In the genomic region with DNA sequence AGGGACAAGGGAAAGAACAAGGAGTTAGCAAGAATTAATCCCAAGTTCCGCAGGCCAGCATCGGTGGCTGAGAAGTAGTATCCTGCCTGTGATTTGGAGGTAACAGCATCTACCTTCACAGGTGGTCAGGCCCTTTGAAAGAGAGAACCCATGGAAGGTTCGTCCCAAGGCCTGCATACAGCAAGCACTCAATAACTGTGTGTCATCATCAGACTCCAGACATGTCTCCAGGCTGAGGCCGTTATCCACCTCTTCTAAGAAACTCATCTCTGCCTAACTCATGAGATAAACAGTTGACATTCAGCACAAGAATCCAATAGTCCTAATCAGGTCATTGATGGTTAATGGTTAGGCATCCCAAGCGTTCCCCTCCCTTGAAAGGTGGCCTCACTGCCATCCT, we compare ENCODE assay signal across 18 cellular contexts.
"Had no signal": no experiment of that assay in that cellular context is flagged by ENCODE, and none has a peak within 500 bp of the region (broad histone marks: within the 10 kb centered on the region; RNA-seq: fewer than 3 reads in every experiment).

No MANE protein-coding gene starts in this region.

- DNase-seq: activated CD4-positive, alpha-beta T cell treated with anti-CD3 and anti-CD28 coated beads, Interleukin-2, amount 50 U/mL, for 48 hours; activated naive CD4-positive, alpha-beta T cell treated with anti-CD3 and anti-CD28 coated beads, Interleukin-2, amount 50 U/mL, for 16 hours; activated T-cell treated with anti-CD3 and anti-CD28 coated beads, Interleukin-2, amount 50 U/mL, for 1 hour; adrenal gland; caudate nucleus; colonic mucosa; foreskin fibroblast; left lung; mammary epithelial cell; naive thymus-derived CD4-positive, alpha-beta T cell; nucleus accumbens; stimulated activated CD4-positive, alpha-beta T cell treated with anti-CD3 and anti-CD28 coated beads, Interleukin-1b, Interleukin-23, amount 100 ng/mL, for 48 hours had no signal

- H3K4me3 ChIP-seq: adrenal gland, colonic mucosa, left lung, mucosa of descending colon, sigmoid colon had no signal

- H3K9me3 ChIP-seq: adrenal gland, colonic mucosa, left lung, mucosa of descending colon, sigmoid colon had no signal

- FAIRE-seq: keratinocyte, urothelium cell line had no signal

- H3K27me3 ChIP-seq: adrenal gland, colonic mucosa, left lung, sigmoid colon had no signal

- H3K9me3 Mint-ChIP-seq: activated T-helper 2 cell treated with anti-CD3 and anti-CD28 coated beads, Interferon-gamma antibody, Interleukin-2, Interleukin-4, amounts not matched to agents 10 μg/mL and 5 μg/mL and 100 μg/mL, durations not matched to agents 14 hours and 24 hours and 36 hours; naive thymus-derived CD4-positive, alpha-beta T cell had no signal

- H3K27ac Mint-ChIP-seq: activated T-helper 2 cell treated with anti-CD3 and anti-CD28 coated beads, Interferon-gamma antibody, Interleukin-2, Interleukin-4, amounts not matched to agents 10 μg/mL and 5 μg/mL and 100 μg/mL, durations not matched to agents 14 hours and 24 hours and 36 hours had no signal

- H3K36me3 Mint-ChIP-seq: naive thymus-derived CD4-positive, alpha-beta T cell had no signal

- H3K27ac ChIP-seq: colonic mucosa, left lung, VCaP had no signal

- H3K36me3 ChIP-seq: adrenal gland, colonic mucosa, sigmoid colon had no signal

- H3K4me3 Mint-ChIP-seq: naive thymus-derived CD4-positive, alpha-beta T cell had no signal

- ATAC-seq: left lung; mucosa of descending colon; naive thymus-derived CD4-positive, alpha-beta T cell had no signal
